8 cellular contexts compared by ENCODE assay signal in the genomic region with DNA sequence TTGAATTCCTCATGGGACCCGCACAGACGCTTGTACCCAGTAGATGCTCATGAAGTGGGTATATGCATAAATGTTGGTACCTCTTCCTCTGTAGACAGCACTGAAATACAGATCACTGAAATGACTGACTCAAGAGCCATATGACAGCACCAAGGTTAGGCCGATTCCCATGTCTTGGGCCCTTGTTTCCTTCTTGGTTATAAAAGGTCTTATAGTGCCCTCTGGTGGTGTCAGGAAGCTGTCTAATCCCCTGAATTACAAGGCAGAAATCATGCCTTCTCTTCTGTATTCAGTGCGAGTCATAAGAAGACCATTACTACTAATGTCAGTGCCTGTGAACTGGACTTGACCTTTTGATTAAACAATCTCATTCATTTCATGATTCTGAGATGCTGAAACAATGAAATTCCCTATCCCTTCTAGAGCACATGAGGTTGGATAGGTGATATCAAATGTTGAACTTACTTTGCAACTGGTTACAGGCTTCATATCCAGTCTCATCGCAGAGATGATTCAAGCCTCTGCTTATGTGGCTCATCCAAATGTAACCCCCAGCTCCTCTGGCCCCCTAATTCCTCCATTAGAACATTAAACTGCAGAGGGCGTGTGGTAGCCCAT. TPM values are rescaled to one million over a fixed set of nuclear protein-coding genes. Genes with fewer than 3 reads are reported as not detected.
DNase-seq lines count a peak whose midpoint lies in the region; ATAC-seq and TF ChIP-seq lines count a peak whose summit lies in the region.

No MANE protein-coding gene starts in this region.

- no peaks in the 10 kb centered on the region for H3K9me3 Mint-ChIP-seq in IgD-negative memory B cell
- no peaks in the 10 kb centered on the region for H3K9me3 Mint-ChIP-seq in activated naive CD4-positive, alpha-beta T cell treated with anti-CD3 and anti-CD28 coated beads for 36 hours

- CTCF ChIA-PET in AG04450 (lab: Charles Lee) = interaction anchor here (0.7 to 4.0 kb wide), 15 partner anchors 9 to 298 kb away, joined by 3 to 94 read pairs (median 5); a partner anchor contains a TSS
- CTCF ChIA-PET in activated naive CD4-positive, alpha-beta T cell treated with anti-CD3 and anti-CD28 coated beads for 36 hours (lab: Charles Lee) = interaction anchor here (0.6 to 3.5 kb wide), 15 partner anchors 9 to 304 kb away, joined by 3 to 45 read pairs (median 3); no protein-coding TSS in a partner anchor

- no peak overlapping the region for H3K4me3 ChIP-seq in AG04450 (ENCODE audit: low read depth, low read length)
- no peak overlapping the region for H3K4me3 ChIP-seq in OCI-LY1 (ENCODE audit: low read depth, low read length, poor library complexity, severe bottlenecking)
- H3K4me3 ChIP-seq in gastroesophageal sphincter = no peak overlapping the region
- no peak overlapping the region for H3K4me3 ChIP-seq in ovary

- TF ChIP-seq EP300 in gastroesophageal sphincter (IDR thresholded peaks at IDR 0.05) = no peak
- TF ChIP-seq EP300 in ovary (IDR thresholded peaks at IDR 0.05) = no peak

- ATAC-seq in gastroesophageal sphincter (peak; percentile 69), HG03460 (IDR thresholded peaks at IDR 0.05; ENCODE audit: unreplicated experiment) (no peak)

- no peaks in the 10 kb centered on the region for H3F3A ChIP-seq in OCI-LY1 (ENCODE audit: insufficient read depth, low read length)

- no peak overlapping the region for H3K9ac ChIP-seq in OCI-LY1 (ENCODE audit: low read length)

- TF ChIP-seq CTCF in AG04450 (IDR thresholded peaks at IDR 0.05; ENCODE audit: low read depth, low read length) = peak; percentile 73
- TF ChIP-seq CTCF in GM12874 (IDR thresholded peaks at IDR 0.05; ENCODE audit: insufficient read depth, low read depth, low read length) = peak; percentile 52
- peak; percentile 75 for TF ChIP-seq CTCF in OCI-LY1 (IDR thresholded peaks at IDR 0.05; ENCODE audit: low read length)
- TF ChIP-seq CTCF in gastroesophageal sphincter (IDR thresholded peaks at IDR 0.05) = peak; percentile 51 to 85 (median 74)
- TF ChIP-seq CTCF in ovary (IDR thresholded peaks at IDR 0.05) = peak; percentile 72 to 94 (median 89)

- TF ChIP-seq POLR2A in gastroesophageal sphincter (IDR thresholded peaks at IDR 0.05) (no peak), ovary (IDR thresholded peaks at IDR 0.05) (no peak)

- POLR2A ChIA-PET in AG04450 (lab: Yijun Ruan, JAX) = no interaction called here

- peaks cover 28 to 38% (median 28%) of the 10 kb centered on the region in 3 donors for H3K4me1 Mint-ChIP-seq in IgD-negative memory B cell
- peaks cover 22% of the 10 kb centered on the region for H3K4me1 Mint-ChIP-seq in activated naive CD4-positive, alpha-beta T cell treated with anti-CD3 and anti-CD28 coated beads for 36 hours (ENCODE audit: low read depth)

- H3K36me3 ChIP-seq in OCI-LY1 (ENCODE audit: insufficient read depth, low read length) (no peaks in the 10 kb centered on the region), gastroesophageal sphincter (peaks cover 0 to 9% of the 10 kb centered on the region in 2 donors), ovary (no peaks in the 10 kb centered on the region)

- H3K27ac Mint-ChIP-seq in IgD-negative memory B cell = peak overlapping the region in 2 of 3 donors; percentile 2 to 63
- no peak overlapping the region for H3K27ac Mint-ChIP-seq in activated naive CD4-positive, alpha-beta T cell treated with anti-CD3 and anti-CD28 coated beads for 36 hours

- intact Hi-C loops in activated naive CD4-positive, alpha-beta T cell treated with anti-CD3 and anti-CD28 coated beads for 36 hours (cut with micrococcal nuclease) = loop anchor here (1.0 to 5.0 kb wide), 6 partner anchors 60 to 753 kb away; a partner anchor contains a TSS
- intact Hi-C loops in ovary (cut with DNase I) = loop anchor here (5.0 to 10.0 kb wide), 5 partner anchors 165 to 295 kb away; no protein-coding TSS in a partner anchor

- H3K4me3 Mint-ChIP-seq in IgD-negative memory B cell = peak overlapping the region in 1 of 4 donors; percentile 1
- H3K4me3 Mint-ChIP-seq in activated naive CD4-positive, alpha-beta T cell treated with anti-CD3 and anti-CD28 coated beads for 36 hours = no peak overlapping the region

- no peaks in the 10 kb centered on the region for H3K79me2 ChIP-seq in OCI-LY1 (ENCODE audit: insufficient read depth, low read length)

- H3K27ac ChIP-seq in AG04450 (ENCODE audit: low read depth, low read length) (no peak overlapping the region), OCI-LY1 (ENCODE audit: low read depth, low read length, poor library complexity, severe bottlenecking) (no peak overlapping the region), gastroesophageal sphincter (no peak overlapping the region), ovary (peak overlapping the region in 1 of 2 donors; percentile 56)

- H3K27me3 ChIP-seq in AG04450 (ENCODE audit: control insufficient read depth, insufficient read depth, low read length) = no peaks in the 10 kb centered on the region
- H3K27me3 ChIP-seq in OCI-LY1 (ENCODE audit: insufficient read depth, low read length) = peaks cover 3% of the 10 kb centered on the region; the same call in 1 of the 2 replicates
- H3K27me3 ChIP-seq in gastroesophageal sphincter = no peaks in the 10 kb centered on the region
- H3K27me3 ChIP-seq in ovary = no peaks in the 10 kb centered on the region

- peak; percentile 61 for DNase-seq in AG04450 (ENCODE audit: low read depth, low spot score)
- DNase-seq in activated naive CD4-positive, alpha-beta T cell treated with anti-CD3 and anti-CD28 coated beads for 36 hours = peak; percentile 72
- DNase-seq in ovary = peak in 1 of 5 donors; percentile 70

- WGBS in gastroesophageal sphincter (ENCODE audit: low coverage in 1 of 2), 2 donors = 49 to 57% methylated on average over 4 to 6 of the region's 6 CpGs
- WGBS in ovary, 3 donors = 60 to 69% (median 67%) methylated on average over 6 of the region's 6 CpGs

- no peaks in the 10 kb centered on the region for H3K9me2 ChIP-seq in OCI-LY1 (ENCODE audit: low read depth, low read length)

- H4K20me1 ChIP-seq in OCI-LY1 (ENCODE audit: insufficient read depth, low read length) = no peaks in the 10 kb centered on the region

- H3K4me2 ChIP-seq in OCI-LY1 (ENCODE audit: low read length) = no peak overlapping the region

- H3K4me1 ChIP-seq in OCI-LY1 (ENCODE audit: insufficient read depth, low read length, severe bottlenecking) (no peaks in the 10 kb centered on the region), gastroesophageal sphincter (peaks cover 0 to 11% (median 7%) of the 10 kb centered on the region in 3 donors), ovary (ENCODE audit: insufficient read depth) (peaks cover 9% of the 10 kb centered on the region)

- no peaks in the 10 kb centered on the region for H3K36me3 Mint-ChIP-seq in IgD-negative memory B cell
- H3K36me3 Mint-ChIP-seq in activated naive CD4-positive, alpha-beta T cell treated with anti-CD3 and anti-CD28 coated beads for 36 hours (ENCODE audit: low read depth) = no peaks in the 10 kb centered on the region

- H3K9me3 ChIP-seq in AG04450 (ENCODE audit: control insufficient read depth, insufficient read depth, low read length) (no peaks in the 10 kb centered on the region; the same call in 1 of the 2 replicates), OCI-LY1 (ENCODE audit: low read length) (no peaks in the 10 kb centered on the region), gastroesophageal sphincter (no peaks in the 10 kb centered on the region), ovary (no peaks in the 10 kb centered on the region)

- H3K27me3 Mint-ChIP-seq in IgD-negative memory B cell = no peaks in the 10 kb centered on the region
- H3K27me3 Mint-ChIP-seq in activated naive CD4-positive, alpha-beta T cell treated with anti-CD3 and anti-CD28 coated beads for 36 hours (ENCODE audit: low read depth) = no peaks in the 10 kb centered on the region

- H2AFZ ChIP-seq in OCI-LY1 (ENCODE audit: low read length) = no peak overlapping the region

RNA-seq across cellular contexts. Expression of a gene that starts 59.7 kb away (rescaled TPM):
- polyA plus RNA-seq in AG04450 (2011; rRNA removed) (10.5 and 12.0 TPM in 2 replicates), IgD-negative memory B cell (15.6 TPM), ovary (10 to 100 TPM; 11.1 to 14.8 TPM)
- polyA minus RNA-seq in AG04450 (2011; rRNA and poly(A)+ RNA removed) = 18.5 and 22.9 TPM in 2 replicates
- 10 to 100 TPM; 56.8 to 57.4 TPM for total RNA-seq in activated naive CD4-positive, alpha-beta T cell treated with anti-CD3 and anti-CD28 coated beads for 36 hours
- total RNA-seq in gastroesophageal sphincter (10 to 100 TPM in 3 of 4 donors, 1 to 10 TPM in 1; 10.0 to 24.6 (median 13.4) TPM), ovary (10 to 100 TPM; 21.7 to 60.3 (median 33.8) TPM)
